In the genomic region with DNA sequence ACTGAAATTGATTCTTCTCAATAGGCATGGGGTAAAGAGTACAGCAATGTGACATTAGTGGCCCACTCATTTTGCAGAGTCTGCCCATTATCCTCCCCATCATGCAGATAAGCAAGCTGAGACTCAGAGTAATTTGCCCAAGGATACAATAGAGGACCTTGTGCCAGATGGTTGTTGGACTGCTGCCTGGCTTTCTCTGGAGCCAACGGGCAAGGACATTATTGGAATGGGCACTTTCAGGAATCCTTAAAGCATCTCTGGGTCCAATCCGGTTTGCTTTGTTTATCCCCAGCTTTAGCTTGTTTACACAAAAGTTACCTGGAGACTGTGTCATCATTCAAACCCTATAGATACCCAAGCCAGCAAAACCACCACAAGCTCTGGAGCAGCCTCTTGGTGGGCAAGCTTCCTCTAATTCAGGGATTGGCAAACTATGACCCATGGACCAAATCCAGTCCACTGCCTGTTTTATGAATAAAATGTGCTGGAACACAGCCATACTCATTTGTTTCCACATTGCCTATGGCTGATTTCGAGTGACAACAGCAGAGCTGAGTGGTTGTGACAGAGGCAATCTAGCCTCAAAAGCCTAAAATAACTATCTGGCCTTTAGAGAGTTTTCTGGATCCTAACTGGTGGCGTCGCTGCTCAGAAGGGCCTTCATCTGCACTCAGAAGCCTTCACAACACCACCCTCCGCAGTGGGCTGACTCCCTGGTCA, we compare ENCODE assay signal across 19 cellular contexts.
DNase-seq lines count a peak whose midpoint lies in the region; ATAC-seq and TF ChIP-seq lines count a peak whose summit lies in the region.
"Had no signal": no experiment of that assay in that cellular context is flagged by ENCODE, and none has a peak within 500 bp of the region (broad histone marks: within the 10 kb centered on the region; RNA-seq: fewer than 3 reads in every experiment).

No MANE protein-coding gene starts in this region.

- H3K36me3 Mint-ChIP-seq in nephron (ENCODE audit: low read depth): no peaks in the 10 kb centered on the region
- H3K36me3 Mint-ChIP-seq: activated naive CD8-positive, alpha-beta T cell treated with anti-CD3 and anti-CD28 coated beads for 36 hours had no signal

- no peaks in the 10 kb centered on the region for H3K9me3 Mint-ChIP-seq in nephron
- H3K9me3 Mint-ChIP-seq: activated naive CD8-positive, alpha-beta T cell treated with anti-CD3 and anti-CD28 coated beads for 36 hours had no signal

- H3K4me3 Mint-ChIP-seq in nephron: no peak overlapping the region
- H3K4me3 Mint-ChIP-seq: activated CD8-positive, alpha-beta T cell treated with anti-CD3 and anti-CD28 coated beads, Interleukin-2, amount 10 ng/mL, durations not matched to agents 7 days and 5 days; activated naive CD8-positive, alpha-beta T cell treated with anti-CD3 and anti-CD28 coated beads for 36 hours had no signal

- ATAC-seq in HG02610 (IDR thresholded peaks at IDR 0.05; ENCODE audit: unreplicated experiment): no peak
- ATAC-seq: activated CD8-positive, alpha-beta T cell treated with anti-CD3 and anti-CD28 coated beads, Interleukin-2, amount 10 ng/mL, durations not matched to agents 7 days and 5 days had no signal

- H3K4me1 Mint-ChIP-seq in nephron: peaks cover 41% of the 10 kb centered on the region
- H3K4me1 Mint-ChIP-seq: activated naive CD8-positive, alpha-beta T cell treated with anti-CD3 and anti-CD28 coated beads for 36 hours had no signal

- peaks cover 3% of the 10 kb centered on the region for H3K27me3 Mint-ChIP-seq in nephron (ENCODE audit: low read depth)

- peak overlapping the region in 2 of 3 experiments; percentile 21 to 35 for H3K27ac Mint-ChIP-seq in nephron
- H3K27ac Mint-ChIP-seq: activated CD8-positive, alpha-beta T cell treated with anti-CD3 and anti-CD28 coated beads, Interleukin-2, amount 10 ng/mL, durations not matched to agents 7 days and 5 days; activated naive CD8-positive, alpha-beta T cell treated with anti-CD3 and anti-CD28 coated beads for 36 hours had no signal

- no peak for TF ChIP-seq CTCF in nephron (IDR thresholded peaks at IDR 0.05; ENCODE audit: unreplicated experiment in 3 of 3)
- no peak for TF ChIP-seq CTCF in GM20000 (IDR thresholded peaks at IDR 0.05; ENCODE audit: extremely low read depth, missing control alignments)

- DNase-seq in LHCN-M2 (ENCODE audit: low read depth) (peak; percentile 21), NCI-H2196 (lab: John Stamatoyannopoulos, UW; ENCODE audit: unreplicated experiment) (peak; percentile 67), cerebellum (ENCODE audit: low spot score) (peak; percentile 50), NCI-H1436 treated with DMSO at 0.1 percent for 48 hours (lab: John Stamatoyannopoulos, UW) (no peak), GM20000 (ENCODE audit: low spot score) (no peak)
- DNase-seq: activated CD4-positive, CD25-positive, alpha-beta regulatory T cell; activated CD8-positive, alpha-beta T cell treated with anti-CD3 and anti-CD28 coated beads, Interleukin-2, amount 10 ng/mL, durations not matched to agents 7 days and 5 days; activated naive CD8-positive, alpha-beta T cell treated with anti-CD3 and anti-CD28 coated beads for 36 hours; esophagus squamous epithelium; GOT3; IMR-90; kidney; NCI-H1048; NCI-H226; SHP77 treated with DMSO at 0.1 percent for 48 hours; sigmoid colon; stimulated activated CD4-positive, alpha-beta T cell treated with anti-CD3 and anti-CD28 coated beads, Interleukin-2, amount 100 ng/mL, for 24 hours had no signal

Comparison
In these comparisons a context has a peak if more than half of its experiments do, and no peak if none do; other contexts are left out.
1. DNase-seq: peak in LHCN-M2 (single experiment), NCI-H2196 (single experiment) and cerebellum (single experiment); none in NCI-H1436 treated with DMSO at 0.1 percent for 48 hours (single experiment) and GM20000 (single experiment).